19 cellular contexts compared by ENCODE assay signal in the genomic region with DNA sequence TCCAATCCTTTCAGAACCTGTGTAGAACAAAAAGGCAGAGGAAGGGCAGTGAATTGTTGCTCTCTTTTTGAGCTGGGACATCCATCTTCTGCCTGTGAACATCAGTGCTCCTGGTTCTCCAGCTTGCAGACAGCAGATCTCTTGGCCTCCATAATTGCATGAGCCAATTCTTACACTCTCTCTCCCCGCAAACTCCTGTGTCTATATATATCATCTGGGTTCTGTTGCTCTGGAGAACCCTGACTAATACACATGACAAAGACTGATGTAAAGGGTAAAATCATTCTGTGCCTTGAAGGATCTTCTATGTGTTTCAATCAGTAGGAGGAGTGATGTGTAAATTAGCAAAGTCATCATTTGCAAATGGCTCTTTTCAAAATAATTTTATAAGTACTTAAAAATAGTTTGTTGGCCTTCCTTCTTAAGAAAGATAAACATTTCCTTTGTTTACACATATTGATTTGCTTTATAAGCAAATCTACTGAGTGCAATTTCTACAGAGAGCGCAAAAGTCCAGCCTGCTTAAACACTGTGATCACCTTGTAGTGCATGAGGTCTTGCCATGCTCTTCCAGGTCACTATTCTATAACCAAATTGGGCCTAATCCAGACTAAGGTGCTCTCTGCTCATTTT.
"Had no signal": no experiment of that assay in that cellular context is flagged by ENCODE, and none has a peak within 500 bp of the region (broad histone marks: within the 10 kb centered on the region; RNA-seq: fewer than 3 reads in every experiment).

No MANE protein-coding gene starts in this region.

- FAIRE-seq: endothelial cell of umbilical vein had no signal

- H3K4me3 ChIP-seq: psoas muscle, spleen, thoracic aorta, upper lobe of right lung had no signal

- H3K27ac ChIP-seq: brain microvascular endothelial cell, psoas muscle, spleen, thoracic aorta, upper lobe of right lung had no signal

- ATAC-seq: activated CD4-positive, CD25-positive, alpha-beta regulatory T cell treated with anti-CD3 and anti-CD28 coated beads, Interleukin-2, amount 50 U/mL, for 24 hours; sciatic nerve; upper lobe of right lung had no signal

- H3K4me1 ChIP-seq: psoas muscle, spleen, upper lobe of right lung had no signal

- H3K36me3 ChIP-seq: brain microvascular endothelial cell, spleen, thoracic aorta, upper lobe of right lung had no signal

- H3K9me3 ChIP-seq: psoas muscle, spleen, thoracic aorta, upper lobe of right lung had no signal

- DNase-seq: activated CD4-positive, alpha-beta T cell treated with anti-CD3 and anti-CD28 coated beads, Interleukin-2, amount 50 U/mL, for 1 hour; activated CD8-positive, alpha-beta memory T cell treated with anti-CD3 and anti-CD28 coated beads for 24 hours; activated naive CD8-positive, alpha-beta T cell treated with anti-CD3 and anti-CD28 coated beads for 36 hours; brain microvascular endothelial cell; cerebellar nuclear complex; effector CD8-positive, alpha-beta T cell; islet precursor cell; mesendoderm; nephron progenitor cell; occipital lobe; psoas muscle; spleen; stimulated activated CD4-positive, alpha-beta T cell treated with anti-CD3 and anti-CD28 coated beads, Interleukin-2, amount 100 ng/mL, for 24 hours; SW 1271; upper lobe of right lung had no signal

- H3K27me3 ChIP-seq: brain microvascular endothelial cell, spleen, upper lobe of right lung had no signal
